ENCODE assay signal across 24 cellular contexts in genomic region chr17:73941919-73942530, GRCh38.
A peak's percentile ranks its signal among the peaks of the same experiment; 100 is the strongest.
DNase-seq lines count a peak whose midpoint lies in the region; ATAC-seq, FAIRE-seq and TF ChIP-seq lines count a peak whose summit lies in the region.
"Had no signal": no experiment of that assay in that cellular context is flagged by ENCODE, and none has a peak within 500 bp of the region (broad histone marks: within the 10 kb centered on the region; RNA-seq: fewer than 3 reads in every experiment).

No MANE protein-coding gene starts in this region.

- no peak overlapping the region for H2BK15ac ChIP-seq in mesendoderm (replicated peaks; ENCODE audit: low read depth)

- H2BK5ac ChIP-seq in mesendoderm (ENCODE audit: low read length) = no peak overlapping the region

- 83 to 96% methylated on average over 2 to 3 of the region's 3 CpGs for WGBS in endodermal cell (ENCODE audit: insufficient coverage in 1 of 2, insufficient read length in 1 of 2), 2 experiments
- no CpG with 5 or more reads among the region's 3 CpGs for WGBS in mesendoderm (ENCODE audit: extremely low coverage, insufficient coverage, low lambda C conversion rate)

- no peak overlapping the region for H3K4me2 ChIP-seq in mesendoderm (ENCODE audit: low read length)
- H3K4me2 ChIP-seq: BLaER1 had no signal

- H3K4me1 ChIP-seq in HEK293 (ENCODE audit: control insufficient read depth, insufficient read depth, low read length) (no peaks in the 10 kb centered on the region), endodermal cell (ENCODE audit: control insufficient read depth, insufficient read depth, low read length) (no peaks in the 10 kb centered on the region), mesendoderm (ENCODE audit: control insufficient read depth, low read depth, low read length) (no peaks in the 10 kb centered on the region)
- H3K4me1 ChIP-seq: BLaER1, Caco-2 had no signal

- no peaks in the 10 kb centered on the region for H3K4me1 Mint-ChIP-seq in activated CD4-positive, alpha-beta T cell treated with anti-CD3 and anti-CD28 coated beads, Interleukin-2, amount 10 ng/mL, durations not matched to agents 24 days and 14 days
- H3K4me1 Mint-ChIP-seq in activated CD4-positive, alpha-beta T cell treated with anti-CD3 and anti-CD28 coated beads for 36 hours = no peaks in the 10 kb centered on the region
- H3K4me1 Mint-ChIP-seq in endodermal cell (no peaks in the 10 kb centered on the region), osteocyte (ENCODE audit: unreplicated experiment) (no peaks in the 10 kb centered on the region)
- H3K4me1 Mint-ChIP-seq: B cell; CD4-positive, CD25-positive, alpha-beta regulatory T cell had no signal

- no peak overlapping the region for H3K18ac ChIP-seq in mesendoderm (ENCODE audit: low read length)

- H3K4me3 ChIP-seq in HEK293 (ENCODE audit: low read depth, low read length) = no peak overlapping the region
- H3K4me3 ChIP-seq in endodermal cell (ENCODE audit: low read length) = no peak overlapping the region
- H3K4me3 ChIP-seq in mesendoderm (ENCODE audit: low read length) = no peak overlapping the region
- H3K4me3 ChIP-seq: BLaER1, GM23248 had no signal

- no peak overlapping the region for H3K4ac ChIP-seq in mesendoderm (ENCODE audit: low read depth, low read length)

- H3K27me3 ChIP-seq in endodermal cell (ENCODE audit: control insufficient read depth, insufficient read depth, low read length, poor library complexity, severe bottlenecking) = no peaks in the 10 kb centered on the region
- H3K27me3 ChIP-seq in mesendoderm (ENCODE audit: insufficient read depth, low read length, poor library complexity) = no peaks in the 10 kb centered on the region
- H3K27me3 ChIP-seq: BLaER1 had no signal

- no peaks in the 10 kb centered on the region for H3K27me3 Mint-ChIP-seq in activated CD4-positive, alpha-beta T cell treated with anti-CD3 and anti-CD28 coated beads, Interleukin-2, amount 10 ng/mL, durations not matched to agents 24 days and 14 days
- peaks cover under 1% of the 10 kb centered on the region for H3K27me3 Mint-ChIP-seq in activated CD4-positive, alpha-beta T cell treated with anti-CD3 and anti-CD28 coated beads for 36 hours
- H3K27me3 Mint-ChIP-seq in endodermal cell (ENCODE audit: insufficient read depth) (peaks cover 44% of the 10 kb centered on the region), osteocyte (ENCODE audit: unreplicated experiment) (no peaks in the 10 kb centered on the region)

- H3K9me3 Mint-ChIP-seq in activated CD4-positive, alpha-beta T cell treated with anti-CD3 and anti-CD28 coated beads, Interleukin-2, amount 10 ng/mL, durations not matched to agents 24 days and 14 days = no peaks in the 10 kb centered on the region
- H3K9me3 Mint-ChIP-seq in activated CD4-positive, alpha-beta T cell treated with anti-CD3 and anti-CD28 coated beads for 36 hours (ENCODE audit: low read depth) = no peaks in the 10 kb centered on the region
- H3K9me3 Mint-ChIP-seq in endodermal cell = no peaks in the 10 kb centered on the region
- no peaks in the 10 kb centered on the region for H3K9me3 Mint-ChIP-seq in osteocyte (ENCODE audit: unreplicated experiment)
- H3K9me3 Mint-ChIP-seq: CD8-positive, alpha-beta T cell had no signal

- H4K8ac ChIP-seq in mesendoderm (ENCODE audit: low read depth, low read length) = no peak overlapping the region

- intact Hi-C loops in activated CD4-positive, alpha-beta T cell treated with anti-CD3 and anti-CD28 coated beads, Interleukin-2, amount 10 ng/mL, durations not matched to agents 24 days and 14 days (cut with micrococcal nuclease) = no loop called here
- intact Hi-C loops in activated CD4-positive, alpha-beta T cell treated with anti-CD3 and anti-CD28 coated beads for 36 hours (cut with DNase I, micrococcal nuclease) = no loop called here

- H3K56ac ChIP-seq in mesendoderm (ENCODE audit: low read length) = no peak overlapping the region

- FAIRE-seq in HTR-8/SVneo (lab: Jason Lieb, UNC) = no peak
- FAIRE-seq: A204.1, G401.6, GM12892, H1 had no signal

- TF ChIP-seq CTCF in HEK293 (tag by site-specific recombination; IDR thresholded peaks at IDR 0.05) (no peak), endodermal cell (conservative IDR thresholded peaks at IDR 0.05) (no peak), osteocyte (IDR thresholded peaks at IDR 0.05) (no peak)

- H3K9ac ChIP-seq in endodermal cell (ENCODE audit: extremely low read depth, low read length, poor library complexity, severe bottlenecking) (no peak overlapping the region), mesendoderm (ENCODE audit: low read length) (no peak overlapping the region)
- H3K9ac ChIP-seq: BLaER1, GM23248 had no signal

- no peak overlapping the region for H3K4me3 Mint-ChIP-seq in activated CD4-positive, alpha-beta T cell treated with anti-CD3 and anti-CD28 coated beads, Interleukin-2, amount 10 ng/mL, durations not matched to agents 24 days and 14 days
- H3K4me3 Mint-ChIP-seq in activated CD4-positive, alpha-beta T cell treated with anti-CD3 and anti-CD28 coated beads for 36 hours = no peak overlapping the region
- H3K4me3 Mint-ChIP-seq in endodermal cell = no peak overlapping the region
- no peak overlapping the region for H3K4me3 Mint-ChIP-seq in osteocyte (ENCODE audit: unreplicated experiment)
- H3K4me3 Mint-ChIP-seq: B cell; CD4-positive, CD25-positive, alpha-beta regulatory T cell; CD8-positive, alpha-beta T cell had no signal

- CTCF ChIA-PET in activated CD4-positive, alpha-beta T cell treated with anti-CD3 and anti-CD28 coated beads for 36 hours (lab: Charles Lee) = interaction anchor here (0.5 kb wide), 1 partner anchor 8 kb away, joined by 3 read pairs; no protein-coding TSS in a partner anchor
- CTCF ChIA-PET in HEK293 (lab: Yijun Ruan, JAX) = interaction anchor here (1.0 to 1.4 kb wide), 2 partner anchors 14 to 16 kb away, joined by 3 to 7 read pairs; no protein-coding TSS in a partner anchor

- no peak for ATAC-seq in activated CD4-positive, alpha-beta T cell treated with anti-CD3 and anti-CD28 coated beads for 36 hours
- ATAC-seq in GM21825 (IDR thresholded peaks at IDR 0.05; ENCODE audit: unreplicated experiment) = no peak
- ATAC-seq: CD8-positive, alpha-beta T cell had no signal

- no peak overlapping the region for H2AK5ac ChIP-seq in mesendoderm (ENCODE audit: low read length)

- H3K23ac ChIP-seq in mesendoderm (ENCODE audit: low read length) = no peak overlapping the region

- DNase-seq in activated CD4-positive, alpha-beta T cell treated with anti-CD3 and anti-CD28 coated beads, Interleukin-2, amount 10 ng/mL, durations not matched to agents 24 days and 14 days = peak; percentile 18
- no peak for DNase-seq in activated CD4-positive, alpha-beta T cell treated with anti-CD3 and anti-CD28 coated beads for 36 hours
- DNase-seq in endodermal cell (peak; percentile 33), osteocyte (ENCODE audit: extremely low spot score, unreplicated experiment) (peak; percentile 67), mesendoderm (no peak), HTR-8/SVneo (ENCODE audit: insufficient read length, low spot score) (no peak)
- DNase-seq: Caco-2; CD4-positive, CD25-positive, alpha-beta regulatory T cell; CD8-positive, alpha-beta T cell; DMS153; DND-41; GM23248; H7; HCEC 1CT had no signal

- H3K27ac Mint-ChIP-seq in activated CD4-positive, alpha-beta T cell treated with anti-CD3 and anti-CD28 coated beads, Interleukin-2, amount 10 ng/mL, durations not matched to agents 24 days and 14 days = no peak overlapping the region
- no peak overlapping the region for H3K27ac Mint-ChIP-seq in activated CD4-positive, alpha-beta T cell treated with anti-CD3 and anti-CD28 coated beads for 36 hours
- no peak overlapping the region for H3K27ac Mint-ChIP-seq in endodermal cell
- no peak overlapping the region for H3K27ac Mint-ChIP-seq in osteocyte (ENCODE audit: unreplicated experiment)
- H3K27ac Mint-ChIP-seq: B cell; CD4-positive, CD25-positive, alpha-beta regulatory T cell; CD8-positive, alpha-beta T cell had no signal

- no peak overlapping the region for H4K5ac ChIP-seq in mesendoderm (ENCODE audit: low read length)

- H3K9me3 ChIP-seq in HEK293 (ENCODE audit: control insufficient read depth, insufficient read depth, low read depth, low read length) (no peaks in the 10 kb centered on the region), endodermal cell (ENCODE audit: control insufficient read depth, low read length) (no peaks in the 10 kb centered on the region)
- H3K9me3 ChIP-seq: BLaER1, Caco-2 had no signal

- no peak overlapping the region for H2BK120ac ChIP-seq in mesendoderm (ENCODE audit: low read depth, low read length)

- H3K79me2 ChIP-seq in mesendoderm (ENCODE audit: control insufficient read depth, insufficient read depth, low read length) = no peaks in the 10 kb centered on the region

- no peaks in the 10 kb centered on the region for H3K36me3 Mint-ChIP-seq in activated CD4-positive, alpha-beta T cell treated with anti-CD3 and anti-CD28 coated beads, Interleukin-2, amount 10 ng/mL, durations not matched to agents 24 days and 14 days (ENCODE audit: low read depth)
- H3K36me3 Mint-ChIP-seq in activated CD4-positive, alpha-beta T cell treated with anti-CD3 and anti-CD28 coated beads for 36 hours (ENCODE audit: low read depth) = no peaks in the 10 kb centered on the region
- H3K36me3 Mint-ChIP-seq in endodermal cell (ENCODE audit: low read depth) (no peaks in the 10 kb centered on the region), osteocyte (ENCODE audit: unreplicated experiment) (no peaks in the 10 kb centered on the region)
- H3K36me3 Mint-ChIP-seq: CD4-positive, CD25-positive, alpha-beta regulatory T cell; CD8-positive, alpha-beta T cell had no signal

- H3K79me1 ChIP-seq in mesendoderm (ENCODE audit: low read length) = no peaks in the 10 kb centered on the region

- H3K27ac ChIP-seq in HEK293 (ENCODE audit: extremely low read depth, low read depth, low read length) (no peak overlapping the region), endodermal cell (ENCODE audit: low read depth, low read length) (no peak overlapping the region), mesendoderm (ENCODE audit: low read depth, low read length) (no peak overlapping the region)
- H3K27ac ChIP-seq: 22Rv1, BLaER1, C4-2B, GM23248 had no signal

- POLR2A ChIA-PET in activated CD4-positive, alpha-beta T cell treated with anti-CD3 and anti-CD28 coated beads for 36 hours (lab: Charles Lee) = no interaction called here
- POLR2A ChIA-PET in HEK293 (lab: Yijun Ruan, JAX) = interaction anchor here (0.6 kb wide), 1 partner anchor 56 kb away, joined by 3 read pairs; no protein-coding TSS in a partner anchor

- H3K36me3 ChIP-seq in HEK293 (ENCODE audit: control insufficient read depth in 2 of 2, insufficient read depth in 1 of 2, low read length in 2 of 2) (no peaks in the 10 kb centered on the region), endodermal cell (ENCODE audit: control insufficient read depth, insufficient read depth, low read length) (no peaks in the 10 kb centered on the region), mesendoderm (ENCODE audit: control insufficient read depth, insufficient read depth, low read length) (no peaks in the 10 kb centered on the region)
- H3K36me3 ChIP-seq: BLaER1 had no signal

TF ChIP-seq in HEK293, 187 proteins besides CTCF, POLR2A, EP300 and RAD21:
- no peak for TF ChIP-seq ZNF623 (tag by site-specific recombination; IDR thresholded peaks at IDR 0.05)
- peak; percentile 36 for TF ChIP-seq GLIS1 (tag by site-specific recombination; IDR thresholded peaks at IDR 0.05)

Comparison
In these comparisons a context has a peak if more than half of its experiments do, and no peak if none do; other contexts are left out.
1. DNase-seq: peak in activated CD4-positive, alpha-beta T cell treated with anti-CD3 and anti-CD28 coated beads, Interleukin-2, amount 10 ng/mL, durations not matched to agents 24 days and 14 days (single experiment), endodermal cell (single experiment) and osteocyte (single experiment); none in activated CD4-positive, alpha-beta T cell treated with anti-CD3 and anti-CD28 coated beads for 36 hours (single experiment), mesendoderm (single experiment) and HTR-8/SVneo (single experiment).